3 cellular contexts compared by ENCODE assay signal in the genomic region with DNA sequence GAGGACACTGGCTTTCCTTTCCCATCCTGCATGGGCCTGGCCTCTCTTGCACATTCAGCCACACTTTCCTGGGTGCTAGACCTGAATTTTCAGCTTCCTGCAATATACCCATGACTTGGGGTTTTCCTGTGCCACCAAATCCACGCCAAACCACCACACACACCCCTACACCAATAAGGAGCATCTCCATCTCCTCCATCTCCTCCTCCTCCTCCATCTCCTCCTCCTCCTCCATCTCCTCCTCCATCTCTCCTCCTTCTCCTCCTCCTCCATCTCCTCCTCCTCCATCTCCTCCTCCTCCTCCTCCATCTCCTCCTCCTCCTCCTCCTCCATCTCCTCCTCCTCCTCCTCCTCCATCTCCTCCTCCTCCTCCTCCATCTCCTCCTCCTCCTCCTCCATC.
TF ChIP-seq lines count a peak whose summit lies in the region.

No MANE protein-coding gene starts in this region.

TF ChIP-seq in HEK293, 187 proteins besides CTCF, POLR2A, EP300 and RAD21:
- TF ChIP-seq ZFHX2 (tag by site-specific recombination; conservative IDR thresholded peaks at IDR 0.05) (peak; percentile 56; the same call in 1 of the 2 replicates), EGR2 (tag by site-specific recombination; IDR thresholded peaks at IDR 0.05; ENCODE audit: low read depth) (peak; percentile 66; the same call in 1 of the 2 replicates)
TF ChIP-seq in HEK293: peak in this region for 2; not testable (repeated sequence) for 185.

TF ChIP-seq in WTC11, 78 proteins besides CTCF, POLR2A, EP300 and RAD21:
- peak; percentile 64; the same call in 1 of the 2 replicates for TF ChIP-seq ZNF263 (CRISPR knock-in tag; IDR thresholded peaks at IDR 0.05; ENCODE audit: low read depth)

TF ChIP-seq in K562, 482 proteins besides CTCF, POLR2A, EP300 and RAD21:
- TF ChIP-seq ZNF263 (CRISPR knock-in tag; IDR thresholded peaks at IDR 0.05; ENCODE audit: borderline replicate concordance) = 0 out of 2 replicates have a peak, but pooled peaks have one; percentile 22
